ENCODE assay signal across 8 cellular contexts in the genomic region with DNA sequence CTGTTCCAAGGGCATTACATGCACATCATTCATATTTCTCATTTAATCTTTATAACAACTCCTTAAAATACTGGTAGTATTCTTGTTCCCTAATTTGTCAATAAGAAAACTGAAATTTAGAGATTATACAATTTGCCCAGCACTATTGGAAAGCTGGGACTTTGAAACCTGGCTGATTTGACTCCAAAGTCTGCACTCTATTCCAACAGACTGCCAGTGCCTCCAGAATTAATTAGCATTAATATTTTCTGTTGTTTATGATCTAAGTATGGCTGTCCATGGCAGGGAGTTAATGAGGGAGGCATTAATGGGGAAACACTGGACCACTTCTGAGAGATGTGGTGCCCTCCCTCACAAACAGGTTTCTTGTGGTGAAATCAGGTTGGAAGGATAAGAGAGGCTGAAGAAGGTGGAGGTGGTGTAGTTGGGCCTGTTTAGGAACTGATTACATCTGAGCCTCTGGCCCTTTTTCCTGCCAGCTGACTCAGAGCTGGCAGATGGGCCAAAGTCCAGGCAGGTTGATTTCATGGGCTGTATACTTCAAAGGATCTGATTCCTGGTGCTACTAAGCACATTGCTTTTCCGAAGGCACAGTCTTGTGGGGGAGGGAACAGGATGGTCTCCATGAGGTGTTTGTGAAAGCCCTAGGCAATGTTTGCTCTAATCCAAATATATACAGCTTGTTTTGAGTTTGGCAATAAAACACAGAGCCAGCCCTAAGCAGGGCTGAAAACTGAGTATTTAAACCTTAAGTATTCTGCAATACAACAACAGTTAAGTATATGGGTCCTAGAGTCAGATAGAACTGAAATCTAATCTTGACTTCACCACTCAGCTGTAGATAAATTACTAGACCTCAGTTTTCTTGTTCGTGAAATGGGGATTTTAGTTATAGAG. TPM values are rescaled to one million over a fixed set of nuclear protein-coding genes. Genes with fewer than 3 reads are reported as not detected.
DNase-seq lines count a peak whose midpoint lies in the region; ATAC-seq and TF ChIP-seq lines count a peak whose summit lies in the region.

No MANE protein-coding gene starts in this region.

- CTCF ChIA-PET in HEK293T (lab: Yijun Ruan, JAX): no interaction called here

- no peak overlapping the region for H3K4me3 ChIP-seq in epithelial cell of proximal tubule (ENCODE audit: low read depth, low read length)

- POLR2A ChIA-PET in HEK293T (lab: Yijun Ruan, JAX): interaction anchor here (0.9 to 1.5 kb wide), 3 partner anchors 21 to 191 kb away, joined by 3 to 7 read pairs (median 4); a partner anchor contains a TSS

- no peak for TF ChIP-seq CTCF in epithelial cell of proximal tubule (conservative IDR thresholded peaks at IDR 0.05; ENCODE audit: low read depth, low read length)
- TF ChIP-seq CTCF in GM10266 (IDR thresholded peaks at IDR 0.05; ENCODE audit: control insufficient read depth, insufficient read depth, low read depth, missing control alignments): no peak

- no peak for ATAC-seq in HG03175 (IDR thresholded peaks at IDR 0.05; ENCODE audit: unreplicated experiment)

- DNase-seq in ELR (ENCODE audit: low read depth) (peak; percentile 39), NCI-H526 (lab: John Stamatoyannopoulos, UW) (peak; percentile 76 to 85), epithelial cell of proximal tubule (ENCODE audit: low read depth) (peak; percentile 67), renal cortical epithelial cell (ENCODE audit: low read depth) (peak; percentile 93), HEK293T (ENCODE audit: extremely low spot score) (no peak), GM10266 (ENCODE audit: extremely low spot score) (no peak), HK-2 (ENCODE audit: unreplicated experiment) (no peak)

TF ChIP-seq in HEK293T, 16 proteins besides CTCF, POLR2A, EP300 and RAD21:
- TF ChIP-seq FOXK2 (IDR thresholded peaks at IDR 0.05) (no peak), FOXM1 (IDR thresholded peaks at IDR 0.05; ENCODE audit: borderline replicate concordance) (no peak), FOXA1 (IDR thresholded peaks at IDR 0.05) (no peak), CTBP1 (IDR thresholded peaks at IDR 0.05; ENCODE audit: borderline replicate concordance) (no peak), ARNT (IDR thresholded peaks at IDR 0.05) (no peak), BHLHE40 (IDR thresholded peaks at IDR 0.05; ENCODE audit: borderline replicate concordance) (no peak), ZNF384 (IDR thresholded peaks at IDR 0.05) (no peak), SUZ12 (IDR thresholded peaks at IDR 0.05) (no peak), TARDBP (IDR thresholded peaks at IDR 0.05) (no peak), ELF4 (IDR thresholded peaks at IDR 0.05) (no peak), SP1 (IDR thresholded peaks at IDR 0.05) (no peak), L3MBTL2 (conservative IDR thresholded peaks at IDR 0.05) (no peak)
- TF ChIP-seq, protein P1, sequence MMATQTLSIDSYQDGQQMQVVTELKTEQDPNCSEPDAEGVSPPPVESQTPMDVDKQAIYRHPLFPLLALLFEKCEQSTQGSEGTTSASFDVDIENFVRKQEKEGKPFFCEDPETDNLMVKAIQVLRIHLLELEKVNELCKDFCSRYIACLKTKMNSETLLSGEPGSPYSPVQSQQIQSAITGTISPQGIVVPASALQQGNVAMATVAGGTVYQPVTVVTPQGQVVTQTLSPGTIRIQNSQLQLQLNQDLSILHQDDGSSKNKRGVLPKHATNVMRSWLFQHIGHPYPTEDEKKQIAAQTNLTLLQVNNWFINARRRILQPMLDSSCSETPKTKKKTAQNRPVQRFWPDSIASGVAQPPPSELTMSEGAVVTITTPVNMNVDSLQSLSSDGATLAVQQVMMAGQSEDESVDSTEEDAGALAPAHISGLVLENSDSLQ (IDR thresholded peaks at IDR 0.05): no peak

RNA-seq across cellular contexts. Expression of a gene that starts 21.0 kb away (rescaled TPM):
- total RNA-seq in epithelial cell of proximal tubule (2.8 and 5.3 TPM in 2 replicates), renal cortical epithelial cell (8.3 and 24.0 TPM in 2 replicates)

Comparison
In these comparisons a context has a peak if more than half of its experiments do, and no peak if none do; other contexts are left out.
1. DNase-seq: peak in ELR (single experiment), NCI-H526 (2 of 2), epithelial cell of proximal tubule (single experiment) and renal cortical epithelial cell (single experiment); none in HEK293T (single experiment), GM10266 (single experiment) and HK-2 (single experiment).